ENCODE assay signal across 9 cellular contexts in genomic region chr12:11862794-11863193, GRCh38.
DNase-seq lines count a peak whose midpoint lies in the region; ATAC-seq and TF ChIP-seq lines count a peak whose summit lies in the region.
"Had no signal": no experiment of that assay in that cellular context is flagged by ENCODE, and none has a peak within 500 bp of the region (broad histone marks: within the 10 kb centered on the region; RNA-seq: fewer than 3 reads in every experiment).

No MANE protein-coding gene starts in this region.

- peak overlapping the region; percentile 96 for H3K27ac Mint-ChIP-seq in chondrocyte (ENCODE audit: unreplicated experiment)

- TF ChIP-seq POLR2A in right lobe of liver (IDR thresholded peaks at IDR 0.05) (no peak), tibial nerve (IDR thresholded peaks at IDR 0.05) (no peak)

- peaks cover 16% of the 10 kb centered on the region for H3K9me3 Mint-ChIP-seq in chondrocyte (ENCODE audit: low read depth)

- ATAC-seq in right lobe of liver (peak in 3 of 4 donors; percentile 47 to 74 (median 54)), GM21360 (IDR thresholded peaks at IDR 0.05; ENCODE audit: unreplicated experiment) (no peak)

- peak overlapping the region; percentile 7 to 30 (median 22) for H3K27ac ChIP-seq in right lobe of liver
- H3K27ac ChIP-seq in tibial nerve, result peak overlapping the region; percentile 6 to 84 (median 73)

- TF ChIP-seq EP300 in tibial nerve (IDR thresholded peaks at IDR 0.05), result no peak

- no peak overlapping the region for H3K4me3 Mint-ChIP-seq in chondrocyte (ENCODE audit: unreplicated experiment)

- peaks cover 18% of the 10 kb centered on the region for H3K36me3 Mint-ChIP-seq in chondrocyte (ENCODE audit: low read depth)

- H3K4me1 ChIP-seq in right lobe of liver (peaks cover 0 to 35% (median 4%) of the 10 kb centered on the region in 4 donors), tibial nerve (peaks cover 0 to 36% (median 9%) of the 10 kb centered on the region in 4 donors)

- peak; percentile 14 for DNase-seq in NCI-H510A treated with DMSO at 0.1 percent for 48 hours (lab: John Stamatoyannopoulos, UW)
- no peak for DNase-seq in NCI-H510A (lab: John Stamatoyannopoulos, UW)
- no peak for DNase-seq in chondrocyte (ENCODE audit: low spot score)
- DNase-seq in right lobe of liver, result no peak
- DNase-seq in tibial nerve (ENCODE audit: low spot score in 2 of 2), result no peak
- no peak for DNase-seq in stimulated activated CD8-positive, alpha-beta memory T cell treated with anti-CD3 and anti-CD28 coated beads, Interleukin-4, amount 100 ng/mL, for 48 hours
- DNase-seq in NCI-H2171 treated with DMSO at 0.1 percent for 48 hours (lab: John Stamatoyannopoulos, UW), result no peak
- DNase-seq: NCI-H187 had no signal

- TF ChIP-seq CTCF in chondrocyte (IDR thresholded peaks at IDR 0.05), result no peak
- no peak for TF ChIP-seq CTCF in right lobe of liver (IDR thresholded peaks at IDR 0.05)
- TF ChIP-seq CTCF in tibial nerve (IDR thresholded peaks at IDR 0.05), result no peak

- WGBS in right lobe of liver (ENCODE audit: insufficient coverage, low coverage, low lambda C conversion rate, missing lambda C conversion rate), result 32% methylated on average over 5 of the region's 5 CpGs
- WGBS in tibial nerve, 2 donors, result 36 to 37% methylated on average over 5 of the region's 5 CpGs

- H3K9me3 ChIP-seq in right lobe of liver (peaks cover 0 to 3% (median 0%) of the 10 kb centered on the region in 4 donors), tibial nerve (peaks cover 0 to 10% (median 4%) of the 10 kb centered on the region in 4 donors)

- no peaks in the 10 kb centered on the region for H3K27me3 ChIP-seq in right lobe of liver
- H3K27me3 ChIP-seq in tibial nerve, result no peaks in the 10 kb centered on the region

- H3K4me3 ChIP-seq in right lobe of liver, result no peak overlapping the region
- H3K4me3 ChIP-seq in tibial nerve, result no peak overlapping the region

- intact Hi-C loops in right lobe of liver (cut with DNase I), result no loop called here

- H3K36me3 ChIP-seq in right lobe of liver (peaks cover 0 to 2% (median 0%) of the 10 kb centered on the region in 4 donors), tibial nerve (peaks cover 0 to 8% (median 0%) of the 10 kb centered on the region in 3 donors)

- H3K27me3 Mint-ChIP-seq in chondrocyte (ENCODE audit: low read depth), result no peaks in the 10 kb centered on the region

- peaks cover 32% of the 10 kb centered on the region for H3K4me1 Mint-ChIP-seq in chondrocyte (ENCODE audit: low read depth)
